8 cellular contexts compared by ENCODE assay signal in genomic region chr16:10964039-10964890, GRCh38. TPM values are rescaled to one million over a fixed set of nuclear protein-coding genes. Genes with fewer than 3 reads are reported as not detected.
DNase-seq lines count a peak whose midpoint lies in the region; ATAC-seq and TF ChIP-seq lines count a peak whose summit lies in the region.

No MANE protein-coding gene starts in this region.

- H3K4me1 Mint-ChIP-seq in naive thymus-derived CD4-positive, alpha-beta T cell = peaks cover 15 to 62% (median 28%) of the 10 kb centered on the region in 7 donors
- peaks cover 58% of the 10 kb centered on the region for H3K4me1 Mint-ChIP-seq in stimulated activated memory B cell treated with anti-CD40 and anti-IgM and Interleukin-4, amounts not matched to agents 10 μg/mL and 1 μg/mL and 100 μg/mL, for 72 hours

- no peaks in the 10 kb centered on the region for H3K79me2 ChIP-seq in OCI-LY7 (ENCODE audit: insufficient read depth, low read depth, low read length)

- peaks cover 0 to 41% (median 8%) of the 10 kb centered on the region in 5 donors for H3K36me3 Mint-ChIP-seq in naive thymus-derived CD4-positive, alpha-beta T cell
- peaks cover 61% of the 10 kb centered on the region for H3K36me3 Mint-ChIP-seq in stimulated activated memory B cell treated with anti-CD40 and anti-IgM and Interleukin-4, amounts not matched to agents 10 μg/mL and 1 μg/mL and 100 μg/mL, for 72 hours

- peak; percentile 42 for ATAC-seq in GM19023 (IDR thresholded peaks at IDR 0.05; ENCODE audit: unreplicated experiment)
- peak; percentile 81 for ATAC-seq in naive thymus-derived CD4-positive, alpha-beta T cell
- peak; percentile 68 for ATAC-seq in stimulated activated memory B cell treated with anti-CD40 and anti-IgM and Interleukin-4, amounts not matched to agents 10 μg/mL and 1 μg/mL and 100 μg/mL, for 72 hours

- H3K4me3 Mint-ChIP-seq in naive thymus-derived CD4-positive, alpha-beta T cell = peak overlapping the region in 6 of 10 donors; percentile 4 to 83 (median 52)
- peak overlapping the region; percentile 72 for H3K4me3 Mint-ChIP-seq in stimulated activated memory B cell treated with anti-CD40 and anti-IgM and Interleukin-4, amounts not matched to agents 10 μg/mL and 1 μg/mL and 100 μg/mL, for 72 hours

- no peaks in the 10 kb centered on the region for H3K9me3 Mint-ChIP-seq in naive thymus-derived CD4-positive, alpha-beta T cell
- H3K9me3 Mint-ChIP-seq in stimulated activated memory B cell treated with anti-CD40 and anti-IgM and Interleukin-4, amounts not matched to agents 10 μg/mL and 1 μg/mL and 100 μg/mL, for 72 hours = peaks cover 6% of the 10 kb centered on the region

- DNase-seq in AG10803 (ENCODE audit: low read depth) = peak; percentile 88
- peak; percentile 63 for DNase-seq in HuH-7.5 (ENCODE audit: low spot score)
- peak; percentile 77 for DNase-seq in OCI-LY7 (ENCODE audit: low spot score)
- peak; percentile 82 for DNase-seq in activated T-cell treated with anti-CD3 and anti-CD28 coated beads for 48 hours (ENCODE audit: low read depth)
- no peak for DNase-seq in epithelial cell of proximal tubule (ENCODE audit: low read depth)
- DNase-seq in naive thymus-derived CD4-positive, alpha-beta T cell = peak; percentile 55 to 84 (median 69)

- no peak overlapping the region; the same call in 1 of the 2 replicates for H2AFZ ChIP-seq in OCI-LY7 (ENCODE audit: low read length)

- no peaks in the 10 kb centered on the region for H4K20me1 ChIP-seq in OCI-LY7 (ENCODE audit: insufficient read depth, low read length)

- peaks cover 71% of the 10 kb centered on the region for H3K36me3 ChIP-seq in OCI-LY7 (ENCODE audit: insufficient read depth, low read length)
- peaks cover 5 to 39% (median 6%) of the 10 kb centered on the region in 3 experiments for H3K36me3 ChIP-seq in naive thymus-derived CD4-positive, alpha-beta T cell (ENCODE audit: control insufficient read depth in 2 of 3, insufficient read depth in 3 of 3, low read length in 3 of 3)

- H3K9me2 ChIP-seq in OCI-LY7 (ENCODE audit: insufficient read depth, low read length) = no peaks in the 10 kb centered on the region

- H3K4me1 ChIP-seq in OCI-LY7 (ENCODE audit: insufficient read depth, low read length, poor library complexity, severe bottlenecking) = peaks cover 17% of the 10 kb centered on the region
- H3K4me1 ChIP-seq in naive thymus-derived CD4-positive, alpha-beta T cell (ENCODE audit: control insufficient read depth in 2 of 2, insufficient read depth in 2 of 2, low read length in 2 of 2) = peaks cover 11 to 18% of the 10 kb centered on the region in 2 donors

- H3K27ac ChIP-seq in OCI-LY7 (ENCODE audit: low read depth, low read length, poor library complexity, severe bottlenecking) = no peak overlapping the region
- H3K27ac ChIP-seq in naive thymus-derived CD4-positive, alpha-beta T cell (ENCODE audit: low read depth, low read length) = no peak overlapping the region

- no peaks in the 10 kb centered on the region for H3K9me3 ChIP-seq in OCI-LY7 (ENCODE audit: low read length)
- no peaks in the 10 kb centered on the region for H3K9me3 ChIP-seq in naive thymus-derived CD4-positive, alpha-beta T cell (ENCODE audit: control insufficient read depth in 2 of 3, low read length in 3 of 3)

- no peaks in the 10 kb centered on the region for H3K27me3 ChIP-seq in naive thymus-derived CD4-positive, alpha-beta T cell (ENCODE audit: control insufficient read depth in 2 of 2, insufficient read depth in 2 of 2, low read length in 2 of 2)

- intact Hi-C loops in OCI-LY7 (cut with micrococcal nuclease; ENCODE audit: unreplicated experiment) = loop anchor here (1.0 kb wide), 1 partner anchor 290 kb away; no protein-coding TSS in a partner anchor
- intact Hi-C loops in naive thymus-derived CD4-positive, alpha-beta T cell (cut with micrococcal nuclease) = loop anchor here (1.0 to 5.0 kb wide), 15 partner anchors 20 to 1105 kb away; partner anchors contain the start of genes CLEC16A (in 1 of the 2) and SOCS1 (in 1 of the 2)

- CTCF ChIA-PET in OCI-LY7 (lab: Charles Lee; ENCODE audit: unreplicated experiment) = interaction anchor here (1.0 kb wide), 1 partner anchor 19 kb away, joined by 3 read pairs; no protein-coding TSS in a partner anchor
- CTCF ChIA-PET in naive thymus-derived CD4-positive, alpha-beta T cell (lab: Charles Lee) = interaction anchor here (0.5 to 4.0 kb wide), 25 partner anchors 8 to 1280 kb away, joined by 3 to 18 read pairs (median 4); partner anchors contain the start of gene SOCS1

- peak; percentile 96 for TF ChIP-seq CTCF in AG10803 (conservative IDR thresholded peaks at IDR 0.05; ENCODE audit: low read length)
- TF ChIP-seq CTCF in OCI-LY7 (conservative IDR thresholded peaks at IDR 0.05; ENCODE audit: low read length) = peak; percentile 95
- TF ChIP-seq CTCF in epithelial cell of proximal tubule (conservative IDR thresholded peaks at IDR 0.05; ENCODE audit: low read depth, low read length) = peak; percentile 97

- no TSS peak for BruUV-seq in OCI-LY7 (replicated peaks; lab: Mats Ljungman, UMichigan)

- H3K4me2 ChIP-seq in OCI-LY7 (ENCODE audit: low read length) = peak overlapping the region; percentile 36; the same call in 1 of the 2 replicates

- H3K4me3 ChIP-seq in AG10803 (ENCODE audit: low read length) (no peak overlapping the region), OCI-LY7 (ENCODE audit: low read depth, low read length, poor library complexity, severe bottlenecking) (no peak overlapping the region), epithelial cell of proximal tubule (ENCODE audit: low read depth, low read length) (no peak overlapping the region)
- peak overlapping the region; percentile 3 for H3K4me3 ChIP-seq in naive thymus-derived CD4-positive, alpha-beta T cell (ENCODE audit: low read length)

- no peaks in the 10 kb centered on the region for H3K27me3 Mint-ChIP-seq in naive thymus-derived CD4-positive, alpha-beta T cell
- H3K27me3 Mint-ChIP-seq in stimulated activated memory B cell treated with anti-CD40 and anti-IgM and Interleukin-4, amounts not matched to agents 10 μg/mL and 1 μg/mL and 100 μg/mL, for 72 hours = no peaks in the 10 kb centered on the region

- peak overlapping the region in 6 of 9 donors; percentile 47 to 91 (median 72) for H3K27ac Mint-ChIP-seq in naive thymus-derived CD4-positive, alpha-beta T cell
- peak overlapping the region; percentile 98 for H3K27ac Mint-ChIP-seq in stimulated activated memory B cell treated with anti-CD40 and anti-IgM and Interleukin-4, amounts not matched to agents 10 μg/mL and 1 μg/mL and 100 μg/mL, for 72 hours

- POLR2A ChIA-PET in OCI-LY7 (lab: Charles Lee) = interaction anchor here (0.6 to 1.2 kb wide), 2 partner anchors 291 to 354 kb away, joined by 3 read pairs; no protein-coding TSS in a partner anchor
- POLR2A ChIA-PET in naive thymus-derived CD4-positive, alpha-beta T cell (lab: Charles Lee) = interaction anchor here (2.0 kb wide), 1 partner anchor 292 kb away, joined by 7 read pairs; the partner anchor contains the start of gene SOCS1

RNA-seq across cellular contexts. Expression of gene CLEC16A, which starts 19.9 kb away (rescaled TPM):
- total RNA-seq in OCI-LY7 (2014; rRNA removed; shearing (Covaris generic)) = 26.2 and 31.1 TPM in 2 replicates
- total RNA-seq in OCI-LY7 (2022) (50.9 and 52.0 TPM in 2 replicates), epithelial cell of proximal tubule (11.3 and 15.6 TPM in 2 replicates)
- total RNA-seq in naive thymus-derived CD4-positive, alpha-beta T cell = 10 to 100 TPM; 28.2 to 38.2 (median 34.0) TPM
- 10 to 100 TPM; 14.7 to 25.6 TPM for polyA plus RNA-seq in naive thymus-derived CD4-positive, alpha-beta T cell

RNA-seq across cellular contexts. Expression of gene DEXI, which starts 22.0 kb away (rescaled TPM):
- total RNA-seq in OCI-LY7 (2014; rRNA removed; shearing (Covaris generic)) = 12.7 and 17.6 TPM in 2 replicates
- total RNA-seq in OCI-LY7 (2022) = 13.5 and 15.1 TPM in 2 replicates
- 43.9 and 63.4 TPM in 2 replicates for total RNA-seq in epithelial cell of proximal tubule
- 10 to 100 TPM; 13.2 to 39.8 (median 30.2) TPM for total RNA-seq in naive thymus-derived CD4-positive, alpha-beta T cell
- 10 to 100 TPM; 51.0 to 83.5 TPM for polyA plus RNA-seq in naive thymus-derived CD4-positive, alpha-beta T cell
